In the genomic region with DNA sequence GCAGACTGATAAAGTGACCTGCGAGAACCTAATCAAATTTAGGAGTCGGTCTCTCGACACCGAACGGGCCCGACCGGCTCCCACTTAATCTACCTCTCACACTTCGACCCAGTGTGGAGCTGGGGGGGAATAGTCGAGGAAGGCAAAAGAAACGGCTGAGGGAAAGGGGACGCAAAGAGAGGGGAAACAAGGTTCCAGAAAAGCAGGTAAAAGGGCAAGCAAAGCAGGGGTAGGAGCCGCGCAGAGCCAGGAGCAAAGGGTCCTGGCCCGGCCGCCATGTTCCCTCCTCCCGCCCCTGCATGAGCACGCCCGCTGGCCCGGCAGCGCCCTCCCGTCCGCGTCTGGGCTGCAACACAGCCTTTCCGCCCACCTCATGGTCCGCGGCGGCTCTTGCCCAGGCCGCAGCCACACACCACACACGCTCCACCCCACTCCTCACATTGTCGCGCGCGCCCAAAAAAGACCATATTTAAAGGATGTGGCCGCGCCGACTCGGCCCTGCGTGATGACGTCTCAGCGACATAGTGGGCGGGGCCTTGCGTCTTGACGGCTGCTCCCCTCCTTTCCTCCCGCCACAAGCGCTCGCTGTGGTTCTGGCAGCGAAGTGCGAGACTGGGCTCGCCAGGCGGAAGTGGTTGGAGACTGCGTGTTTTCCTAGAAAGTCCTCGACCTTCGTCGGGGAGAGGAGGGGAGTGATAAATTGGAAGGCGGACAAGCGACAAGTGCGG, we compare ENCODE assay signal across 8 cellular contexts. TPM values are rescaled to one million over a fixed set of nuclear protein-coding genes. Genes with fewer than 3 reads are reported as not detected.
DNase-seq lines count a peak whose midpoint lies in the region; ATAC-seq, FAIRE-seq and TF ChIP-seq lines count a peak whose summit lies in the region.

ICE2 (minus strand) TSS at position 510 of the 728 bp plus-strand sequence. CDS start 1,165 bp downstream, outside the sequence.

- H3K79me2 ChIP-seq in keratinocyte (ENCODE audit: control insufficient read depth, insufficient read depth, low read length) = peaks cover 35% of the 10 kb centered on the region

- peak; percentile 81 for FAIRE-seq in keratinocyte (lab: Jason Lieb, UNC)

- H3K9me1 ChIP-seq in keratinocyte (ENCODE audit: control insufficient read depth, extremely low read depth, insufficient read depth, low read length) = no peaks in the 10 kb centered on the region

- H2AFZ ChIP-seq in keratinocyte (ENCODE audit: control insufficient read depth, low read length) = peak within 1 kb of the TSS; percentile 94

- peaks cover 0 to 5% of the 10 kb centered on the region in 2 experiments for H3K36me3 ChIP-seq in keratinocyte (ENCODE audit: control insufficient read depth in 2 of 2, extremely low read depth in 1 of 2, insufficient read depth in 2 of 2, low read length in 2 of 2)

- H3K4me1 ChIP-seq in keratinocyte (ENCODE audit: control insufficient read depth, extremely low read depth, insufficient read depth, low read length) = peaks cover 26% of the 10 kb centered on the region

- H4K20me1 ChIP-seq in keratinocyte (ENCODE audit: control insufficient read depth, extremely low read depth, insufficient read depth, low read length) = no peaks in the 10 kb centered on the region

- H3K4me2 ChIP-seq in keratinocyte (ENCODE audit: control insufficient read depth, extremely low read depth, insufficient read depth, low read depth, low read length) = peak within 1 kb of the TSS; percentile 89

- H3K27me3 ChIP-seq in keratinocyte (ENCODE audit: control insufficient read depth, extremely low read depth, insufficient read depth, low read length) = no peaks in the 10 kb centered on the region

- no peaks in the 10 kb centered on the region for H3K9me3 ChIP-seq in keratinocyte (ENCODE audit: control insufficient read depth, low read depth, low read length)

- TF ChIP-seq CTCF in keratinocyte (optimal IDR thresholded peaks at IDR 0.05 in 1 of 3, IDR thresholded peaks at IDR 0.05 in 1 of 3, conservative IDR thresholded peaks at IDR 0.05 in 1 of 3; ENCODE audit: extremely low read depth in 1 of 3, insufficient read depth in 2 of 3, low read length in 3 of 3) = no peak

- DNase-seq in AG20443 (ENCODE audit: low spot score) (peak; percentile 97), NCI-H460 (ENCODE audit: extremely low read depth, low read depth) (peak; percentile 90), cerebellum (ENCODE audit: low spot score) (peak; percentile 92), keratinocyte (ENCODE audit: low read depth, low spot score) (peak; percentile 60)
- DNase-seq in activated CD4-positive, alpha-beta T cell treated with anti-CD3 and anti-CD28 coated beads for 1 hour = peak; percentile 91
- peak; percentile 90 for DNase-seq in stimulated activated CD4-positive, alpha-beta T cell treated with anti-CD3 and anti-CD28 coated beads, Interleukin-15, amount 100 ng/mL, for 1 hour (ENCODE audit: low read depth in 1 of 2, low spot score in 1 of 2)

- ATAC-seq in GM19043 (IDR thresholded peaks at IDR 0.05; ENCODE audit: low read depth, unreplicated experiment) (peak; percentile 86), HG03378 (IDR thresholded peaks at IDR 0.05; ENCODE audit: unreplicated experiment) (peak; percentile 71)

- dilution Hi-C loops in keratinocyte (cut with MboI; ENCODE audit: extremely low pct_ligation_motif_present, low sequenced_read_pairs) = no loop called here

- H3K27ac ChIP-seq in keratinocyte (ENCODE audit: control insufficient read depth, insufficient read depth, low read length) = peak within 1 kb of the TSS; percentile 94

- H3K9ac ChIP-seq in keratinocyte (ENCODE audit: control insufficient read depth, extremely low read depth, insufficient read depth, low read length) = peak within 1 kb of the TSS; percentile 96

- H3K4me3 ChIP-seq in keratinocyte (ENCODE audit: control insufficient read depth in 2 of 3, extremely low read depth in 1 of 3, insufficient read depth in 2 of 3, low read depth in 1 of 3, low read length in 3 of 3) = peak within 1 kb of the TSS; percentile 83 to 92 (median 89)

RNA-seq across cellular contexts. Expression of gene ICE2, which starts in this region (rescaled TPM):
- 49.0 and 49.2 TPM in 2 replicates for total RNA-seq in NCI-H460 (2014; rRNA removed; shearing (Covaris generic))
- 48.3 and 48.9 TPM in 2 replicates for polyA plus RNA-seq in NCI-H460 (2014; cell fraction: nucleus; rRNA removed)
- 83.6 TPM for total RNA-seq in cerebellum
- 18.7 to 34.1 TPM (median 29.4 TPM) in 3 replicates for polyA plus RNA-seq in keratinocyte
- 39.5 TPM for polyA plus RNA-seq in keratinocyte (2011; ENCODE audit: low read depth)
- polyA plus RNA-seq in keratinocyte (2011; cell fraction: cytosol; rRNA removed) = 12.2 and 36.9 TPM in 2 replicates
- 30.9 and 33.4 TPM in 2 replicates for polyA plus RNA-seq in keratinocyte (2011; cell fraction: nucleus; rRNA removed)
- polyA plus RNA-seq in keratinocyte (2012; ENCODE audit: low replicate concordance) = 16.6 and 21.3 TPM in 2 replicates
- 11.9 to 37.1 TPM (median 20.0 TPM) in 3 replicates for polyA minus RNA-seq in keratinocyte
- polyA minus RNA-seq in keratinocyte (2011; cell fraction: cytosol; rRNA and poly(A)+ RNA removed) = 19.8 TPM
- 37.0 and 43.3 TPM in 2 replicates for polyA minus RNA-seq in keratinocyte (2011; cell fraction: nucleus; rRNA and poly(A)+ RNA removed)

Comparison
In these comparisons a context has a peak if more than half of its experiments do, and no peak if none do; other contexts are left out.
1. Peak in every context shown above with its lines: DNase-seq, ATAC-seq, H3K4me3 ChIP-seq and H3K27ac ChIP-seq.